Comparison of ENCODE assay signal across 11 cellular contexts in the genomic region with DNA sequence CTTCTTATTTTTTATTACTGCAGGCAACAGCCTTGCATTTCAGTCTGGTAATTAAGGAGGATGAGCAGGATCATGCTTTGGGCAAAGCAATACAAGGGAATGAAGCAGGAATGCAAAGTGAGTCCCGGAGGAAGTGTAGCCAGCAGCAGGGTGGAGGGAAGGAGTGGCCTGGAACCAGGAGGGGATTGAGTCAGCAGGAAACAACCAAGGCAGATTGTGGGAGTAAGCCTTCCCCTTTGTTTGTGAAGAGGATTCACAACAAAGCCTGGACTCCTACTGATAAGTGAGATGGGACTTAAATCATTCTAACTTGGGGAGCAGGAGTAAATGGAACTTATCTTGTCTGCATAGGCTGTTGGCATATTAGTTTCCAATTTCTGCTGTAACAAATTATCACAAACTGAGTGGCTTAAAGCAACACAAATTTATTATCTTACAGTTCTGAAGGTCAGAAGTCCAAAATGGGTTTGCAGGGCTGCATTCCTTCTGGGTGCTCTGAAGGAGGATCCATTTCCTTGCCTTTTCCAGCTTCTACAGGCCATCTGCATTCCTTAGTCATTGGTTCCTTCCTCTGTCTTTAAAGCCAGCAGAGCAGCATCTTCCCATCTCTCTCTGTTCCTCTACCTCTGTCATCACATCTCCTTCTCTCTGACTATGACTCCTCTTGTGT.
DNase-seq lines count a peak whose midpoint lies in the region; ATAC-seq and TF ChIP-seq lines count a peak whose summit lies in the region.
"Had no signal": no experiment of that assay in that cellular context is flagged by ENCODE, and none has a peak within 500 bp of the region (broad histone marks: within the 10 kb centered on the region; RNA-seq: fewer than 3 reads in every experiment).

No MANE protein-coding gene starts in this region.

- no peak overlapping the region for H3K4me3 Mint-ChIP-seq in endothelial cell (ENCODE audit: unreplicated experiment)
- no peak overlapping the region for H3K4me3 Mint-ChIP-seq in nephron progenitor cell

- no peak overlapping the region for H3K4me3 ChIP-seq in PC-3 (ENCODE audit: low read length)
- H3K4me3 ChIP-seq: esophagus muscularis mucosa had no signal

- POLR2A ChIA-PET in PC-3 (lab: Charles Lee; ENCODE audit: unreplicated experiment), result no interaction called here

- H3K79me2 ChIP-seq in PC-3 (ENCODE audit: low read length), result no peaks in the 10 kb centered on the region

- no peaks in the 10 kb centered on the region for H3K9me2 ChIP-seq in PC-3 (replicated peaks; ENCODE audit: low read length)

- H3K4me2 ChIP-seq in PC-3 (ENCODE audit: low read length), result peak overlapping the region; percentile 74

- H3K27ac Mint-ChIP-seq in endothelial cell (ENCODE audit: unreplicated experiment), result peak overlapping the region; percentile 33
- peak overlapping the region; percentile 88 for H3K27ac Mint-ChIP-seq in nephron progenitor cell

- ATAC-seq in PC-3 (peak; percentile 91), HG03095 (IDR thresholded peaks at IDR 0.05; ENCODE audit: unreplicated experiment) (no peak), GM19455 (IDR thresholded peaks at IDR 0.05; ENCODE audit: unreplicated experiment) (no peak), HG02840 (IDR thresholded peaks at IDR 0.05; ENCODE audit: low FRiP score, unreplicated experiment) (no peak)

- H3K27me3 Mint-ChIP-seq in endothelial cell (ENCODE audit: unreplicated experiment) (no peaks in the 10 kb centered on the region), nephron progenitor cell (ENCODE audit: low read depth, poor library complexity) (no peaks in the 10 kb centered on the region)

- H3K9me3 Mint-ChIP-seq in endothelial cell (ENCODE audit: unreplicated experiment) (no peaks in the 10 kb centered on the region), nephron progenitor cell (no peaks in the 10 kb centered on the region)

- peaks cover 24% of the 10 kb centered on the region for H3K4me1 Mint-ChIP-seq in endothelial cell (ENCODE audit: unreplicated experiment)
- peaks cover 46% of the 10 kb centered on the region for H3K4me1 Mint-ChIP-seq in nephron progenitor cell

- peak overlapping the region; percentile 37; the same call in 1 of the 2 replicates for H2AFZ ChIP-seq in PC-3 (ENCODE audit: low read length)

- H3K36me3 Mint-ChIP-seq in endothelial cell (ENCODE audit: low read depth, unreplicated experiment) (no peaks in the 10 kb centered on the region), nephron progenitor cell (ENCODE audit: low read depth) (no peaks in the 10 kb centered on the region)

- no peaks in the 10 kb centered on the region for H3F3A ChIP-seq in PC-3 (ENCODE audit: low read length, unreplicated experiment)

- no peaks in the 10 kb centered on the region for H3K36me3 ChIP-seq in PC-3 (ENCODE audit: low read depth, low read length)
- H3K36me3 ChIP-seq: esophagus muscularis mucosa, neutrophil had no signal

- no peaks in the 10 kb centered on the region for H3K9me3 ChIP-seq in PC-3 (ENCODE audit: low read length)
- H3K9me3 ChIP-seq: esophagus muscularis mucosa, neutrophil had no signal

- H3K9ac ChIP-seq in PC-3 (ENCODE audit: low read length), result no peak overlapping the region

- TF ChIP-seq CTCF in PC-3 (conservative IDR thresholded peaks at IDR 0.05; ENCODE audit: low read depth, low read length), result no peak
- no peak for TF ChIP-seq CTCF in endothelial cell (IDR thresholded peaks at IDR 0.05; ENCODE audit: unreplicated experiment)
- no peak for TF ChIP-seq CTCF in nephron progenitor cell (IDR thresholded peaks at IDR 0.05)

- H3K27me3 ChIP-seq in PC-3 (ENCODE audit: low read length), result no peaks in the 10 kb centered on the region
- H3K27me3 ChIP-seq: esophagus muscularis mucosa, neutrophil had no signal

- H4K20me1 ChIP-seq in PC-3 (ENCODE audit: low read length), result no peaks in the 10 kb centered on the region

- H3K4me1 ChIP-seq in PC-3 (ENCODE audit: insufficient read depth, low read length), result peaks cover 27% of the 10 kb centered on the region

- peak overlapping the region; percentile 60 for H3K27ac ChIP-seq in PC-3 (ENCODE audit: low read length)
- H3K27ac ChIP-seq: esophagus muscularis mucosa, neutrophil had no signal

- intact Hi-C loops in PC-3 (cut with micrococcal nuclease), result loop anchor here (10.0 kb wide), 1 partner anchor 63 kb away; no protein-coding TSS in a partner anchor

- DNase-seq in ELR (ENCODE audit: low read depth) (peak; percentile 80), PC-3 (peak; percentile 64), endothelial cell (ENCODE audit: low spot score) (peak; percentile 17), nephron progenitor cell (peak; percentile 15), T-helper 9 cell (no peak)
- DNase-seq: NCI-H2081 treated with DMSO at 0.1 percent for 48 hours had no signal

- no TSS peak for BruUV-seq in PC-3 (replicated peaks; lab: Mats Ljungman, UMichigan)

- CTCF ChIA-PET in PC-3 (lab: Charles Lee), result no interaction called here
